In the genomic region with DNA sequence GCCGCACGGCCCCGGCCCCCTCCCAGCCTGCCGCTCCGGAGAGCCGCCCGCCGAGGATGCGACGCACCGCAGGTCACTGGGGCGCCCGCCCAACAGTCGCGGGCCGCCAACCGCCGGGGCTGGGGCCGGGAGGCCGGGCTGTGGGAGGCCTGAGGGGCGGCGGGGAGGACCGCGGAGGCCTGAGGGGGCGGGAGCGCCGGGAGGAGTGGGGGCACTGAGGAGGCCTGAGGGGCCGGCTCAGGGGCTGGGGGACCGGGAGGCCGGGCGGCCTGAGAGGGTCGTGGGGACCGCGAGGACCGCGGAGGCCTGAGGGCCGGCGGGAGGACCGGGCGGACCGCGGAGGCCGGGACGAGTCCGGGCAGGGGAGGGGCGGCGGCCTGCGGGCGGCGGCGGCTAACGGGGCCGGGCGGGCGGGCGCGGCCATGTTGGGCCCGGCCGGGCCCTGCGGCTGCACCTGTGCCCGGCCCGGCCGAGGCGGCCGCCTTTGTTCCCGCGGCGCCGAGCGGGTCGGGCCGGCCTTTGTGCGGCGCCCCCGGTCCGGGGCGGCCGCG, we compare ENCODE assay signal across 8 cellular contexts. TPM values are rescaled to one million over a fixed set of nuclear protein-coding genes. Genes with fewer than 3 reads are reported as not detected.
DNase-seq lines count a peak whose midpoint lies in the region; ATAC-seq, FAIRE-seq and TF ChIP-seq lines count a peak whose summit lies in the region.

No MANE protein-coding gene starts in this region.

- POLR2A ChIA-PET in H1 (lab: Charles Lee; ENCODE audit: partially characterized antibody) = no interaction called here

- no peak overlapping the region for H2BK20ac ChIP-seq in H1 (ENCODE audit: low read length)

- H3K27ac ChIP-seq in H1 (ENCODE audit: low read depth, low read length) = peak overlapping the region; percentile 33; the same call in 1 of the 2 replicates

- H3K4me1 Mint-ChIP-seq in natural killer cell treated with Interleukin-12 subunit alpha and Interleukin-12 subunit beta and Interleukin-15 and Interleukin-18, amount 100 ng/mL, for 72 hours (ENCODE audit: low read depth in 2 of 2) = peaks cover 22 to 32% of the 10 kb centered on the region in 2 donors

- H2AK5ac ChIP-seq in H1 (ENCODE audit: low read depth, low read length) = no peak overlapping the region

- 0 out of 3 replicates have a peak, but pooled peaks of 1 of the 2 experiments have one; percentile 42 for TF ChIP-seq POLR2A in H1 (IDR thresholded peaks at IDR 0.05; ENCODE audit: control extremely low read depth in 1 of 2, low read depth in 2 of 2, low read length in 2 of 2)

- H2AFZ ChIP-seq in H1 (ENCODE audit: low read length) = no peak overlapping the region

- no peak overlapping the region for H4K5ac ChIP-seq in H1 (ENCODE audit: insufficient read length, low read depth, low read length)

- no peak overlapping the region for H2BK5ac ChIP-seq in H1 (ENCODE audit: low read depth, low read length)

- H3K4ac ChIP-seq in H1 (replicated peaks; ENCODE audit: insufficient read length, low read depth, low read length) = no peak overlapping the region

- no peak overlapping the region for H3K4me3 Mint-ChIP-seq in natural killer cell treated with Interleukin-12 subunit alpha and Interleukin-12 subunit beta and Interleukin-15 and Interleukin-18, amount 100 ng/mL, for 72 hours

- no peak overlapping the region for H3K14ac ChIP-seq in H1 (ENCODE audit: insufficient read length)

- H3K18ac ChIP-seq in H1 (ENCODE audit: extremely low read depth, low read length) = no peak overlapping the region; the same call in 1 of the 2 replicates

- DNase-seq in GM13976 (ENCODE audit: low spot score) = peak; percentile 65
- peak; percentile 28 for DNase-seq in M059J (ENCODE audit: low read depth)
- peak in 1 of 2 experiments; percentile 73 for DNase-seq in H1 (ENCODE audit: low read depth in 1 of 2, low spot score in 2 of 2)
- no peak for DNase-seq in natural killer cell treated with Interleukin-12 subunit alpha and Interleukin-12 subunit beta and Interleukin-15 and Interleukin-18, amount 100 ng/mL, for 72 hours (ENCODE audit: low spot score)
- no peak for DNase-seq in KG1 (lab: John Stamatoyannopoulos, UW)
- DNase-seq in activated CD4-positive, alpha-beta T cell treated with anti-CD3 and anti-CD28 coated beads, Interleukin-2, amount 50 U/mL, for 48 hours = no peak
- DNase-seq in superior temporal gyrus (ENCODE audit: extremely low spot score) = no peak

- no peak overlapping the region for H3K27ac Mint-ChIP-seq in natural killer cell treated with Interleukin-12 subunit alpha and Interleukin-12 subunit beta and Interleukin-15 and Interleukin-18, amount 100 ng/mL, for 72 hours

- peak overlapping the region; percentile 63 to 100 (median 78); a peak in 7 of 8 replicates for H3K4me3 ChIP-seq in H1 (ENCODE audit: extremely low read depth in 1 of 4, insufficient read depth in 2 of 4, low read depth in 3 of 4, low read length in 4 of 4)

- peak overlapping the region; percentile 79; a peak in 2 of 4 replicates for H3K4me2 ChIP-seq in H1 (ENCODE audit: insufficient read depth in 1 of 2, low read depth in 2 of 2, low read length in 2 of 2)

- in situ Hi-C loops in GM13976 (cut with MboI; ENCODE audit: low sequenced_read_pairs, unreplicated experiment) = no loop called here

- peaks cover 7 to 27% (median 26%) of the 10 kb centered on the region in 4 experiments for H3K27me3 ChIP-seq in H1 (replicated peaks in 1 of 4; ENCODE audit: control insufficient read depth in 3 of 4, extremely low read depth in 1 of 4, insufficient read depth in 3 of 4, low read length in 3 of 4)

- H3K4me1 ChIP-seq in H1 (replicated peaks in 1 of 4; ENCODE audit: control insufficient read depth in 3 of 4, insufficient read depth in 4 of 4, low read length in 3 of 4) = peaks cover 0 to 9% (median 5%) of the 10 kb centered on the region in 4 experiments; a peak in 6 of 7 replicates

- peaks cover 9% of the 10 kb centered on the region for H3K36me3 Mint-ChIP-seq in natural killer cell treated with Interleukin-12 subunit alpha and Interleukin-12 subunit beta and Interleukin-15 and Interleukin-18, amount 100 ng/mL, for 72 hours

- H3K23ac ChIP-seq in H1 (ENCODE audit: insufficient read length) = no peak overlapping the region

- peaks cover 10% of the 10 kb centered on the region for H3K79me1 ChIP-seq in H1 (ENCODE audit: low read depth, low read length)

- CTCF ChIA-PET in H1 (lab: Charles Lee; ENCODE audit: partially characterized antibody) = no interaction called here

- no peaks in the 10 kb centered on the region for H3K9me3 Mint-ChIP-seq in natural killer cell treated with Interleukin-12 subunit alpha and Interleukin-12 subunit beta and Interleukin-15 and Interleukin-18, amount 100 ng/mL, for 72 hours

- H2BK120ac ChIP-seq in H1 (replicated peaks; ENCODE audit: low read depth, low read length) = no peak overlapping the region

- H3K9ac ChIP-seq in H1 (replicated peaks in 1 of 4; ENCODE audit: extremely low read depth in 1 of 4, low read depth in 3 of 4, low read length in 3 of 4) = peak overlapping the region in 3 of 4 experiments; percentile 51 to 91 (median 82); a peak in 5 of 7 replicates

- no peaks in the 10 kb centered on the region for H3K27me3 Mint-ChIP-seq in natural killer cell treated with Interleukin-12 subunit alpha and Interleukin-12 subunit beta and Interleukin-15 and Interleukin-18, amount 100 ng/mL, for 72 hours

- TF ChIP-seq RAD21 in H1 (IDR thresholded peaks at IDR 0.05 in 1 of 2, conservative IDR thresholded peaks at IDR 0.05 in 1 of 2; ENCODE audit: low read depth in 2 of 2, low read length in 2 of 2) = no peak

- TF ChIP-seq EP300 in H1 (IDR thresholded peaks at IDR 0.05; ENCODE audit: borderline replicate concordance in 1 of 2, low read depth in 2 of 2, low read length in 2 of 2) = no peak

- H3K23me2 ChIP-seq in H1 (ENCODE audit: low read depth, low read length) = peaks cover 8% of the 10 kb centered on the region

- H4K20me1 ChIP-seq in H1 (replicated peaks in 1 of 2; ENCODE audit: control insufficient read depth in 1 of 2, insufficient read depth in 2 of 2, low read length in 2 of 2) = peaks cover 12 to 20% of the 10 kb centered on the region in 2 experiments

- FAIRE-seq in H1 (lab: Jason Lieb, UNC) = no peak

- H3K56ac ChIP-seq in H1 (replicated peaks; ENCODE audit: insufficient read length, low read depth, low read length) = no peak overlapping the region

- H4K8ac ChIP-seq in H1 (ENCODE audit: extremely low read depth, insufficient read depth, low read length) = peak overlapping the region; percentile 12; the same call in 1 of the 2 replicates

- TF ChIP-seq CTCF in GM13976 (IDR thresholded peaks at IDR 0.05; ENCODE audit: borderline replicate concordance, control extremely low read depth, extremely low read depth, insufficient read depth, missing control alignments) (no peak), H1 (IDR thresholded peaks at IDR 0.05; ENCODE audit: control extremely low read depth in 1 of 3, insufficient read depth in 1 of 3, low read depth in 1 of 3, low read length in 3 of 3) (no peak)

- no peak overlapping the region for H4K91ac ChIP-seq in H1 (replicated peaks; ENCODE audit: insufficient read length, low read length)

- no peak overlapping the region for H2BK12ac ChIP-seq in H1 (ENCODE audit: low read depth, low read length)

- peak; percentile 3 for ATAC-seq in GM21619 (IDR thresholded peaks at IDR 0.05; ENCODE audit: unreplicated experiment)
- peak; percentile 0 to 2 for ATAC-seq in natural killer cell treated with Interleukin-12 subunit alpha and Interleukin-12 subunit beta and Interleukin-15 and Interleukin-18, amount 100 ng/mL, for 72 hours

- H2BK15ac ChIP-seq in H1 (ENCODE audit: low read length) = no peak overlapping the region

- 0% methylated on average over 14 of the region's 79 CpGs; no CpG with 5 or more reads in 1 of the 2 experiments for WGBS in H1 (ENCODE audit: extremely low coverage in 1 of 2, insufficient coverage in 1 of 2, insufficient read length in 1 of 2, insufficient replicate concordance in 2 of 2, low coverage in 1 of 2, low lambda C conversion rate in 2 of 2, missing lambda C conversion rate in 1 of 2), 2 experiments

- H3K79me2 ChIP-seq in H1 (ENCODE audit: control insufficient read depth in 1 of 2, insufficient read depth in 2 of 2, low read length in 2 of 2) = peaks cover 12 to 44% of the 10 kb centered on the region in 2 experiments

- H3K36me3 ChIP-seq in H1 (ENCODE audit: control insufficient read depth in 2 of 4, insufficient read depth in 4 of 4, low read length in 3 of 4) = no peaks in the 10 kb centered on the region

- H3K9me3 ChIP-seq in H1 (ENCODE audit: insufficient read depth in 2 of 2, low read depth in 1 of 2, low read length in 1 of 2) = no peaks in the 10 kb centered on the region

RNA-seq across cellular contexts. Expression of a gene that starts 0.4 kb away (rescaled TPM):
- total RNA-seq in M059J (2014; rRNA removed; shearing (Covaris generic)) = 44.9 and 71.9 TPM in 2 replicates
- 129 TPM in 2 replicates for total RNA-seq in H1 (2021; fragmentation: NEBNext Ultra II Directional; extraction: Animal tissue kit (Norgen Biotek cat#: 25700))
- polyA plus RNA-seq in H1 (2011; rRNA removed) = 26.7 and 40.3 TPM in 2 replicates
- polyA plus RNA-seq in H1 (2011; cell fraction: cytosol; rRNA removed) = 36.6 TPM
- 84.1 TPM for polyA plus RNA-seq in H1 (2011; cell fraction: nucleus; rRNA removed)
- polyA plus RNA-seq in H1 (2012, experiment 1 of 2) = 66.4 to 82.6 TPM (median 77.2 TPM) in 4 replicates
- 11.1 TPM for polyA plus RNA-seq in H1 (2012, experiment 2 of 2)
- 41.1 TPM for polyA plus RNA-seq in H1 (2013, experiment 1 of 2)
- polyA plus RNA-seq in H1 (2013, experiment 2 of 2) = 39.6 TPM
- 79.1 and 96.2 TPM in 2 replicates for polyA minus RNA-seq in H1 (2011; rRNA and poly(A)+ RNA removed)
- 53.7 TPM for polyA minus RNA-seq in H1 (2011; cell fraction: cytosol; rRNA and poly(A)+ RNA removed)
- 117 TPM for polyA minus RNA-seq in H1 (2011; cell fraction: nucleus; rRNA and poly(A)+ RNA removed)
- total RNA-seq in natural killer cell treated with Interleukin-12 subunit alpha and Interleukin-12 subunit beta and Interleukin-15 and Interleukin-18, amount 100 ng/mL, for 72 hours = 100 to 1,000 TPM; 127 to 375 TPM

RNA-seq across cellular contexts. Expression of a gene that starts 15.6 kb away (rescaled TPM):
- total RNA-seq in M059J (2014; rRNA removed; shearing (Covaris generic)) = 23.1 and 33.0 TPM in 2 replicates
- 50.1 and 53.1 TPM in 2 replicates for total RNA-seq in H1 (2021; fragmentation: NEBNext Ultra II Directional; extraction: Animal tissue kit (Norgen Biotek cat#: 25700))
- 19.8 and 30.6 TPM in 2 replicates for polyA plus RNA-seq in H1 (2011; rRNA removed)
- polyA plus RNA-seq in H1 (2011; cell fraction: cytosol; rRNA removed) = 22.0 TPM
- 59.2 TPM for polyA plus RNA-seq in H1 (2011; cell fraction: nucleus; rRNA removed)
- 30.2 to 39.2 TPM (median 33.8 TPM) in 4 replicates for polyA plus RNA-seq in H1 (2012, experiment 1 of 2)
- 21.8 TPM for polyA plus RNA-seq in H1 (2012, experiment 2 of 2)
- polyA plus RNA-seq in H1 (2013, experiment 1 of 2) = 21.7 TPM
- polyA plus RNA-seq in H1 (2013, experiment 2 of 2) = 21.1 TPM
- polyA minus RNA-seq in H1 (2011; rRNA and poly(A)+ RNA removed) = 39.5 and 52.7 TPM in 2 replicates
- polyA minus RNA-seq in H1 (2011; cell fraction: cytosol; rRNA and poly(A)+ RNA removed) = 40.8 TPM
- 37.0 TPM for polyA minus RNA-seq in H1 (2011; cell fraction: nucleus; rRNA and poly(A)+ RNA removed)
- total RNA-seq in natural killer cell treated with Interleukin-12 subunit alpha and Interleukin-12 subunit beta and Interleukin-15 and Interleukin-18, amount 100 ng/mL, for 72 hours = 100 to 1,000 TPM in 1 of 2 donors, 10 to 100 TPM in 1; 64.5 to 129 TPM

Comparison
In these comparisons a context has a peak if more than half of its experiments do, and no peak if none do; other contexts are left out.
1. DNase-seq: peak in GM13976 (single experiment) and M059J (single experiment); none in natural killer cell treated with Interleukin-12 subunit alpha and Interleukin-12 subunit beta and Interleukin-15 and Interleukin-18, amount 100 ng/mL, for 72 hours (single experiment), KG1 (single experiment), activated CD4-positive, alpha-beta T cell treated with anti-CD3 and anti-CD28 coated beads, Interleukin-2, amount 50 U/mL, for 48 hours (0 of 2) and superior temporal gyrus (single experiment).